8 cellular contexts compared by ENCODE assay signal in the genomic region with DNA sequence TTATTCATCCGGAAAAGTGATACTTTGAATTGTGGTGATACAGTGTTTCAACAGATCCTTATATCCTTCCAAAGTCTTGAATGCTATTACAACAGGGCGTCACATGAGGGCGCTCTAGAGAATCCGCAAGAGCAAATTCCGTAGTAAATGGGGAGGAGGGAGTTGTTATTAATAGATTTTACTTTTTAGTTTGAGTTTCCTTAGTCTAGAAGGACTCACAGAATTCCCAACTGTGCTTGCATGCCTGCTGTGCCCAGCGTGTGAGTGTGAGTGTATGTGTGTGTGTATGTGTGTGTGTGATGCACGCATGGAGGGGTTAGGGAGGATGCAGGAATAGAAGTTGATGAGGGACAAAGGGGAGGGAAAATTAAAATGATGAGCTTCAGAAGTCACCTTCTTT.
DNase-seq lines count a peak whose midpoint lies in the region; ATAC-seq and TF ChIP-seq lines count a peak whose summit lies in the region.

No MANE protein-coding gene starts in this region.

- peaks cover 2 to 12% of the 10 kb centered on the region in 2 experiments; a peak in 3 of 4 replicates for H3K4me1 ChIP-seq in SK-N-SH (ENCODE audit: control insufficient read depth in 1 of 2, insufficient read depth in 2 of 2, low read depth in 1 of 2, low read length in 1 of 2)

- H3K27ac Mint-ChIP-seq in osteocyte (ENCODE audit: unreplicated experiment) = no peak overlapping the region

- H3K36me3 Mint-ChIP-seq in osteocyte (ENCODE audit: unreplicated experiment) = no peaks in the 10 kb centered on the region

- no peaks in the 10 kb centered on the region for H3K9me3 ChIP-seq in SK-N-SH

- no peak overlapping the region for H3K4me3 Mint-ChIP-seq in osteocyte (ENCODE audit: unreplicated experiment)

- CTCF ChIA-PET in SK-N-SH (lab: Yijun Ruan, JAX) = interaction anchor here (0.7 to 5.6 kb wide), 19 partner anchors 8 to 444 kb away, joined by 3 to 76 read pairs (median 3); a partner anchor contains a TSS

- H2AFZ ChIP-seq in SK-N-SH (ENCODE audit: low read depth) = 0 out of 2 replicates have a peak overlapping the region, but pooled peaks have one; percentile 16

- H3K4me3 ChIP-seq in SK-N-SH (ENCODE audit: low read depth in 2 of 2, low read length in 1 of 2) (no peak overlapping the region; a peak in 1 of 4 replicates), fibroblast of villous mesenchyme (ENCODE audit: low read depth, low read length) (no peak overlapping the region)

- H3K27ac ChIP-seq in SK-N-SH (ENCODE audit: low read depth in 2 of 2, low read length in 1 of 2) = peak overlapping the region in 1 of 2 experiments; percentile 36; a peak in 2 of 4 replicates

- TF ChIP-seq CTCF in SK-N-SH (IDR thresholded peaks at IDR 0.05) (peak; percentile 96), fibroblast of villous mesenchyme (IDR thresholded peaks at IDR 0.05; ENCODE audit: insufficient read depth, low read depth, low read length) (peak; percentile 86), osteocyte (IDR thresholded peaks at IDR 0.05) (peak; percentile 84)

- WGBS in SK-N-SH (ENCODE audit: low lambda C conversion rate) = 38% methylated on average over 7 of the region's 7 CpGs

- TF ChIP-seq RAD21 in SK-N-SH (IDR thresholded peaks at IDR 0.05; ENCODE audit: low read length) = peak; percentile 68

- H3F3A ChIP-seq in SK-N-SH (replicated peaks; ENCODE audit: insufficient read depth) = peaks cover 3% of the 10 kb centered on the region

- no peaks in the 10 kb centered on the region for H3K36me3 ChIP-seq in SK-N-SH (replicated peaks in 1 of 2; ENCODE audit: control insufficient read depth in 1 of 2, insufficient read depth in 2 of 2, low read length in 1 of 2)

- H3K9ac ChIP-seq in SK-N-SH = no peak overlapping the region

- POLR2A ChIA-PET in SK-N-SH (lab: Yijun Ruan, JAX) = no interaction called here

- no peaks in the 10 kb centered on the region for H3K27me3 ChIP-seq in SK-N-SH (ENCODE audit: insufficient read depth)

- H3K4me2 ChIP-seq in SK-N-SH = peak overlapping the region; percentile 23; the same call in 1 of the 2 replicates

- no peaks in the 10 kb centered on the region for H4K20me1 ChIP-seq in SK-N-SH (ENCODE audit: insufficient read depth)

- peaks cover 1% of the 10 kb centered on the region for H3K9me3 Mint-ChIP-seq in osteocyte (ENCODE audit: unreplicated experiment)

- no peaks in the 10 kb centered on the region for H3K79me2 ChIP-seq in SK-N-SH (ENCODE audit: insufficient read depth)

- ATAC-seq in HG03039 (IDR thresholded peaks at IDR 0.05; ENCODE audit: unreplicated experiment) (no peak), HG02973 (IDR thresholded peaks at IDR 0.05; ENCODE audit: unreplicated experiment) (no peak)

- no peak for TF ChIP-seq EP300 in SK-N-SH (IDR thresholded peaks at IDR 0.05; ENCODE audit: borderline replicate concordance in 1 of 2, low read depth in 1 of 2, low read length in 1 of 2)

- peak; percentile 58 for DNase-seq in Daoy (ENCODE audit: low read depth)
- DNase-seq in LHCN-M2 (ENCODE audit: low read depth) = peak; percentile 59
- peak; percentile 27 for DNase-seq in SK-N-SH
- DNase-seq in fibroblast of villous mesenchyme (ENCODE audit: low read depth) = peak; percentile 75
- DNase-seq in osteocyte (ENCODE audit: extremely low spot score, unreplicated experiment) = no peak
- no peak for DNase-seq in T-helper 1 cell

- no peaks in the 10 kb centered on the region for H3K27me3 Mint-ChIP-seq in osteocyte (ENCODE audit: unreplicated experiment)

- peaks cover 15% of the 10 kb centered on the region for H3K4me1 Mint-ChIP-seq in osteocyte (ENCODE audit: unreplicated experiment)

- no peaks in the 10 kb centered on the region for H3K9me2 ChIP-seq in SK-N-SH

TF ChIP-seq in SK-N-SH, 30 proteins besides CTCF, POLR2A, EP300 and RAD21:
- TF ChIP-seq SMC3 (IDR thresholded peaks at IDR 0.05; ENCODE audit: low read depth, low read length) (peak; percentile 66), FOXJ3 (CRISPR knock-in tag; IDR thresholded peaks at IDR 0.05) (no peak)

Comparison
In these comparisons a context has a peak if more than half of its experiments do, and no peak if none do; other contexts are left out.
1. DNase-seq: peak in Daoy (single experiment), LHCN-M2 (single experiment), SK-N-SH (single experiment) and fibroblast of villous mesenchyme (single experiment); none in osteocyte (single experiment) and T-helper 1 cell (0 of 5).
2. Peak in every context shown above with its lines, with median percentiles within 50 percentile points of each other: CTCF ChIP-seq.